ENCODE assay signal across 1 cellular context in the genomic region with DNA sequence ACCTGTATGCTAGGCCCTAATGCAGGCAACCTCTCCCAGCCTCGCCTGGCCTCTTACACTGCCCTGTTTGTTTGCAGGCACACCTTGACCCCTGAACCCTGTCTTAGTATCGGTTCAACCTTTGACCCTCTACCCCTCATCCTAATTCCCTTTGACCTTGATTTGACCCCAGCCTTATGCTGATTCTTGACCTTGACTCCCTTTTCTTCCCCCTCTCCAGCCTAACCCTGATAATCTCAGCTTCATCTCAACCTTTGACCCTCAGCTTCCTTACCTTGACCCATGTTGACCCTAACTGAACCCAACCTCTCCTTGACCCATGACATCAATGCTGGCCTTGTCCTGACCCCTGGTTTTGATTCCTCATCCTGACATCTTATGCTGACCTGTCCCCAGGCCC.
TF ChIP-seq lines count a peak whose summit lies in the region.

No MANE protein-coding gene starts in this region.

TF ChIP-seq in HepG2, 621 proteins besides CTCF, POLR2A, EP300 and RAD21:
- TF ChIP-seq ZNF687 (CRISPR knock-in tag; IDR thresholded peaks at IDR 0.05): no peak
- TF ChIP-seq IRX3 (CRISPR knock-in tag; IDR thresholded peaks at IDR 0.05; ENCODE audit: borderline replicate concordance, low read depth): no peak
- TF ChIP-seq ZNF331 (CRISPR knock-in tag; IDR thresholded peaks at IDR 0.05): no peak
- TF ChIP-seq NR2F6 (IDR thresholded peaks at IDR 0.05): peak; percentile 74
- peak; percentile 16; the same call in 1 of the 2 replicates for TF ChIP-seq NR2F6 (CRISPR knock-in tag; IDR thresholded peaks at IDR 0.05)
- peak; percentile 69 for TF ChIP-seq NR2C2 (CRISPR knock-in tag; IDR thresholded peaks at IDR 0.05; ENCODE audit: borderline replicate concordance)
- TF ChIP-seq RARA (CRISPR knock-in tag; IDR thresholded peaks at IDR 0.05): peak; percentile 56
- no peak for TF ChIP-seq PHF8 (CRISPR knock-in tag; IDR thresholded peaks at IDR 0.05)
- peak in 1 of 2 experiments; percentile 73; a peak in 2 of 4 replicates for TF ChIP-seq NR2F1 (CRISPR knock-in tag; IDR thresholded peaks at IDR 0.05)
- no peak for TF ChIP-seq ZNF850 (CRISPR knock-in tag; conservative IDR thresholded peaks at IDR 0.05)
- peak; percentile 5; the same call in 1 of the 2 replicates for TF ChIP-seq RXRA (CRISPR knock-in tag; IDR thresholded peaks at IDR 0.05)
- no peak for TF ChIP-seq ZFYVE20 (CRISPR knock-in tag; IDR thresholded peaks at IDR 0.05; ENCODE audit: borderline replicate concordance, low read depth)
TF ChIP-seq in HepG2: peak in this region for 5.
